24 cellular contexts compared by ENCODE assay signal in the genomic region with DNA sequence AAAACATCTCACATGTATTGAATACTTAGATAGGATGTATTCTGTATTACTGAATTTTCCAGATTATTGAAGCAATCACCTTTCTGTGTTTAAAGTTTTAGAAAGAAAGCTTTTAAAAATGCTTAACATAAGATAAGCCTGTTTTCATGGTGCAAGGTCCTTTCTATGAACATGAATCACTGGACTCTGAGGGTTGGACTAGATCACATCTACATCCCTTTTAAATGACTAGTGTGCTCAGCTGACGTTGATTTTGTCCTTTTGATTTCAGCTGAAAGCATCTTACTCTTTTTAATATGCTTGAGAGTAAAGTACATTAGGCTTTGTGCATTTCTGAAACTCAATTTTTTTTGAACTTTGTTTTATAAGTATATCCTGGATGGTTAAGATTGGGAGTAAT. TPM values are rescaled to one million over a fixed set of nuclear protein-coding genes. Genes with fewer than 3 reads are reported as not detected.
DNase-seq lines count a peak whose midpoint lies in the region; ATAC-seq, FAIRE-seq and TF ChIP-seq lines count a peak whose summit lies in the region.
"Had no signal": no experiment of that assay in that cellular context is flagged by ENCODE, and none has a peak within 500 bp of the region (broad histone marks: within the 10 kb centered on the region; RNA-seq: fewer than 3 reads in every experiment).

No MANE protein-coding gene starts in this region.

- CTCF ChIA-PET in CD4-positive, alpha-beta T cell (lab: Charles Lee): no interaction called here

- no peaks in the 10 kb centered on the region for H3K9me3 Mint-ChIP-seq in CD4-positive, alpha-beta T cell
- H3K9me3 Mint-ChIP-seq in central memory CD8-positive, alpha-beta T cell: no peaks in the 10 kb centered on the region
- H3K9me3 Mint-ChIP-seq: immature natural killer cell; stimulated activated memory B cell treated with anti-CD40 and anti-IgM and Interleukin-4, amounts not matched to agents 10 μg/mL and 1 μg/mL and 100 μg/mL, for 72 hours had no signal

- POLR2A ChIA-PET in CD4-positive, alpha-beta T cell (lab: Charles Lee): interaction anchor here (0.6 kb wide), 1 partner anchor 492 kb away, joined by 3 read pairs; no protein-coding TSS in a partner anchor

- TF ChIP-seq POLR2A in lower leg skin (IDR thresholded peaks at IDR 0.05): no peak

- no peaks in the 10 kb centered on the region for H3K9me3 ChIP-seq in CD4-positive, alpha-beta T cell (ENCODE audit: control insufficient read depth, low read length)
- H3K9me3 ChIP-seq in mucosa of descending colon: no peaks in the 10 kb centered on the region
- H3K9me3 ChIP-seq: BE2C, thoracic aorta had no signal

- intact Hi-C loops in CD4-positive, alpha-beta T cell (cut with DNase I, micrococcal nuclease): no loop called here
- intact Hi-C loops in mucosa of descending colon (cut with DNase I, micrococcal nuclease) (no loop called here), lower leg skin (cut with DNase I; ENCODE audit: low total_unique reads) (no loop called here)

- no peaks in the 10 kb centered on the region for H3K27me3 ChIP-seq in CD4-positive, alpha-beta T cell (ENCODE audit: control insufficient read depth, insufficient read depth, low read length)
- H3K27me3 ChIP-seq: BE2C, dorsolateral prefrontal cortex had no signal

- no peak for TF ChIP-seq CTCF in CD4-positive, alpha-beta T cell (IDR thresholded peaks at IDR 0.05)
- no peak for TF ChIP-seq CTCF in mucosa of descending colon (IDR thresholded peaks at IDR 0.05)
- no peak for TF ChIP-seq CTCF in lower leg skin (IDR thresholded peaks at IDR 0.05)

- H3K4me1 ChIP-seq in mucosa of descending colon (ENCODE audit: low read depth): peaks cover 22% of the 10 kb centered on the region
- H3K4me1 ChIP-seq: BE2C had no signal

- no peak for DNase-seq in CD4-positive, alpha-beta T cell
- DNase-seq in GM19239 (ENCODE audit: insufficient read length, low spot score): no peak
- DNase-seq in central memory CD8-positive, alpha-beta T cell (ENCODE audit: low spot score in 2 of 2): no peak
- DNase-seq in mucosa of descending colon: no peak
- DNase-seq in stimulated activated CD8-positive, alpha-beta memory T cell treated with anti-CD3 and anti-CD28 coated beads, Interleukin-4, amount 100 ng/mL, for 48 hours: no peak
- DNase-seq in lower leg skin (ENCODE audit: low spot score in 2 of 2): no peak
- no peak for DNase-seq in SKM-1 treated with dmso at 0.1 percent for 144 hours (lab: John Stamatoyannopoulos, UW; ENCODE audit: unreplicated experiment)
- DNase-seq: activated CD4-positive, alpha-beta T cell treated with anti-CD3 and anti-CD28 coated beads for 1 hour; activated CD8-positive, alpha-beta memory T cell treated with anti-CD3 and anti-CD28 coated beads, Interleukin-2, amount 50 U/mL, for 4 hours; activated naive CD4-positive, alpha-beta T cell treated with anti-CD3 and anti-CD28 coated beads, Interleukin-2, amount 50 U/mL, for 16 hours; BE2C; dorsolateral prefrontal cortex; erythroblast; immature natural killer cell; NCI-H187 treated with DMSO at 0.1 percent for 48 hours; NCI-H446 treated with DMSO at 0.1 percent for 48 hours; stimulated activated CD4-positive, alpha-beta T cell treated with anti-CD3 and anti-CD28 coated beads, Interleukin-12 subunit alpha, Interleukin-12 subunit beta, amount 100 ng/mL, for 4 hours; T1000 had no signal

- H3K4me3 ChIP-seq in mucosa of descending colon (no peak overlapping the region), lower leg skin (ENCODE audit: low read depth, poor library complexity, severe bottlenecking) (no peak overlapping the region)
- H3K4me3 ChIP-seq: dorsolateral prefrontal cortex, lung, SK-N-MC, thoracic aorta had no signal

- H3K36me3 Mint-ChIP-seq in CD4-positive, alpha-beta T cell (ENCODE audit: low read depth): peaks cover 56% of the 10 kb centered on the region
- peaks cover 28% of the 10 kb centered on the region for H3K36me3 Mint-ChIP-seq in central memory CD8-positive, alpha-beta T cell (ENCODE audit: insufficient read depth)

- H3K27me3 Mint-ChIP-seq in CD4-positive, alpha-beta T cell: no peaks in the 10 kb centered on the region
- no peaks in the 10 kb centered on the region for H3K27me3 Mint-ChIP-seq in central memory CD8-positive, alpha-beta T cell
- H3K27me3 Mint-ChIP-seq: stimulated activated memory B cell treated with anti-CD40 and anti-IgM and Interleukin-4, amounts not matched to agents 10 μg/mL and 1 μg/mL and 100 μg/mL, for 72 hours had no signal

- H3K4me1 Mint-ChIP-seq in CD4-positive, alpha-beta T cell (ENCODE audit: low read depth): peaks cover 79% of the 10 kb centered on the region
- H3K4me1 Mint-ChIP-seq in central memory CD8-positive, alpha-beta T cell: peaks cover 69% of the 10 kb centered on the region

- H3K27ac ChIP-seq in CD4-positive, alpha-beta T cell (ENCODE audit: low read depth, low read length): no peak overlapping the region
- H3K27ac ChIP-seq: dorsolateral prefrontal cortex, SK-N-MC, thoracic aorta had no signal

- no peak overlapping the region for H3K4me3 Mint-ChIP-seq in CD4-positive, alpha-beta T cell
- H3K4me3 Mint-ChIP-seq in central memory CD8-positive, alpha-beta T cell: no peak overlapping the region
- H3K4me3 Mint-ChIP-seq: immature natural killer cell; stimulated activated memory B cell treated with anti-CD40 and anti-IgM and Interleukin-4, amounts not matched to agents 10 μg/mL and 1 μg/mL and 100 μg/mL, for 72 hours had no signal

- no peaks in the 10 kb centered on the region for H3K36me3 ChIP-seq in mucosa of descending colon (ENCODE audit: low read depth)
- H3K36me3 ChIP-seq: BE2C, thoracic aorta had no signal

- peak overlapping the region; percentile 69 for H3K27ac Mint-ChIP-seq in CD4-positive, alpha-beta T cell
- H3K27ac Mint-ChIP-seq in central memory CD8-positive, alpha-beta T cell (ENCODE audit: low read depth): peak overlapping the region; percentile 25
- H3K27ac Mint-ChIP-seq: stimulated activated memory B cell treated with anti-CD40 and anti-IgM and Interleukin-4, amounts not matched to agents 10 μg/mL and 1 μg/mL and 100 μg/mL, for 72 hours had no signal

- no peak for ATAC-seq in CD4-positive, alpha-beta T cell (ENCODE audit: poor library complexity)
- no peak for ATAC-seq in central memory CD8-positive, alpha-beta T cell (replicated peaks; ENCODE audit: extremely low read depth, poor library complexity, severe bottlenecking)
- ATAC-seq in mucosa of descending colon (peak; percentile 73), GM21529 (IDR thresholded peaks at IDR 0.05; ENCODE audit: unreplicated experiment) (no peak)
- ATAC-seq: stimulated activated memory B cell treated with anti-CD40 and anti-IgM and Interleukin-4, amounts not matched to agents 10 μg/mL and 1 μg/mL and 100 μg/mL, for 72 hours had no signal

- 86 to 87% methylated on average over 1 of the region's 1 CpG for WGBS in lower leg skin, 2 donors

- peak; percentile 18 for FAIRE-seq in GM19239 (lab: Jason Lieb, UNC)
- FAIRE-seq: bronchial epithelial cell had no signal

RNA-seq across cellular contexts. Expression of gene MIER1, which starts 16.2 kb away (rescaled TPM):
- total RNA-seq in CD4-positive, alpha-beta T cell: 100 to 1,000 TPM; 106 to 107 TPM
- total RNA-seq in mucosa of descending colon: 10 to 100 TPM; 73.2 to 78.2 (median 77.2) TPM
- total RNA-seq in lower leg skin: 10 to 100 TPM; 17.0 to 26.5 (median 21.0) TPM

RNA-seq across cellular contexts. Expression of gene DNAI4, which starts 16.3 kb away (rescaled TPM):
- 1 to 10 TPM; 5.0 to 8.8 TPM for total RNA-seq in CD4-positive, alpha-beta T cell
- total RNA-seq in mucosa of descending colon (10 to 100 TPM; 14.8 to 38.0 (median 25.1) TPM), lower leg skin (1 to 10 TPM; 1.5 to 3.8 (median 2.5) TPM)
